In the genomic region with DNA sequence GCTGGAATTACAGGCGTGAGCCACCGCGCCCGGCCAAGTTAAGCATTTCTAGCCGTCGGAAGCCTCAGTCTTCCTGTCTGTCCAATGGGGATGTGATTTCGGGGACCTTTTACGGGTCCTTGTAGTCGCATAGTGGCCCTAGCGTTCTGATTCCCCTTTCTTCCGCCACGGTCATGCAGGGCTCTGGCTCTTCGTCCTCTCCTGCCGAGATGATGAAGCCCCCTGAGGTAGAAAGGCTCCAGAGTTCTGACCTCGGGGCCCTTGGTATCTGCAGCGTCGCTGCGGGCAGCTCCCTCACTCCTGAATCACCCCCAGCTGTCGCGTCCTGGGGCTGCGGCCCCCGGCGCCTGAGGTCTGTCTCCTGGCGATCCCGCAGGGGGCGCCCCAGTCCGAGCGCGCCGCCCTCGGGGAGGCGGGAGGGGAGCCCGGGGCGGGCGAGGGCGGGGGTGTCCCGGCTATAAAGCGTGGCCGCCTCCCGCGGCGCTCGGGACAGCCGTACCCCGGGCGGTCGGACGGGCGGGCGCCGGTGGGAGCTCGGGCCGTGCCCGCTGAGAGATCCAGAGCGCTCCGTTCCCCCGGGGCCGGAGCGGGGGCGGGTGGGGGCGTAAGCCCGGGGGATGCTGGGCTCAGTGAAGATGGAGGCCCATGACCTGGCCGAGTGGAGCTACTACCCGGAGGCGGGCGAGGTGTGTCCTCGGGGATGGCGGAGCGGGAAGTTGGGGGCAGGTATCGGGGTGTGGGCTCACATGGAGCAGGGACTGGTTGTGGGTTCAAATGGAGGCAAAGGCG, we compare ENCODE assay signal across 1 cellular context.
TF ChIP-seq lines count a peak whose summit lies in the region.

A gene (plus strand): TSS at position 487 of the 789 bp plus-strand sequence. CDS start 131 bp downstream, at position 618.

TF ChIP-seq in H1, 55 proteins besides CTCF, POLR2A, EP300 and RAD21:
- TF ChIP-seq CEBPB (IDR thresholded peaks at IDR 0.05; ENCODE audit: low read depth, low read length): no peak
- no peak for TF ChIP-seq CHD2 (IDR thresholded peaks at IDR 0.05; ENCODE audit: low read length)
- TF ChIP-seq NANOG (IDR thresholded peaks at IDR 0.05; ENCODE audit: insufficient read depth, low read depth, low read length, poor library complexity, severe bottlenecking): peak; percentile 49
- no peak for TF ChIP-seq RNF2 (IDR thresholded peaks at IDR 0.05; ENCODE audit: borderline replicate concordance, low read depth, low read length, missing control alignments, poor library complexity, severe bottlenecking)
- TF ChIP-seq RFX5 (IDR thresholded peaks at IDR 0.05; ENCODE audit: borderline replicate concordance, low read depth, low read length): no peak
- TF ChIP-seq BRCA1 (IDR thresholded peaks at IDR 0.05; ENCODE audit: low read depth, low read length): no peak
- TF ChIP-seq CREB1 (IDR thresholded peaks at IDR 0.05): no peak
- TF ChIP-seq ZNF274 (IDR thresholded peaks at IDR 0.05; ENCODE audit: borderline replicate concordance, extremely low read depth, low read length): no peak
- peak; percentile 9; the same call in 1 of the 2 replicates for TF ChIP-seq YY1 (IDR thresholded peaks at IDR 0.05; ENCODE audit: low read depth, low read length)
- TF ChIP-seq HDAC6 (IDR thresholded peaks at IDR 0.05; ENCODE audit: low read depth, low read length): no peak
- TF ChIP-seq CBX5 (IDR thresholded peaks at IDR 0.05; ENCODE audit: low read depth, low read length): no peak
- no peak for TF ChIP-seq SP1 (IDR thresholded peaks at IDR 0.05; ENCODE audit: low read depth, low read length)
- no peak for TF ChIP-seq POU5F1 (IDR thresholded peaks at IDR 0.05; ENCODE audit: low read depth, low read length)
- TF ChIP-seq SRF (IDR thresholded peaks at IDR 0.05; ENCODE audit: low read depth, low read length): no peak
- TF ChIP-seq MAFK (IDR thresholded peaks at IDR 0.05; ENCODE audit: low read depth, low read length): no peak
- no peak for TF ChIP-seq BCL11A (IDR thresholded peaks at IDR 0.05; ENCODE audit: low read depth in 2 of 2, low read length in 2 of 2)
- no peak for TF ChIP-seq CBX8 (IDR thresholded peaks at IDR 0.05; ENCODE audit: borderline replicate concordance, low read depth, low read length)
- no peak for TF ChIP-seq JUND (IDR thresholded peaks at IDR 0.05; ENCODE audit: low read length)
- TF ChIP-seq TAF7 (optimal IDR thresholded peaks at IDR 0.05; ENCODE audit: borderline replicate concordance, low read depth, low read length): no peak
- TF ChIP-seq TCF12 (IDR thresholded peaks at IDR 0.05; ENCODE audit: low read depth, low read length): no peak
- no peak for TF ChIP-seq SIN3A (conservative IDR thresholded peaks at IDR 0.05 in 1 of 2, IDR thresholded peaks at IDR 0.05 in 1 of 2; ENCODE audit: low read depth in 1 of 2, low read length in 2 of 2)
- TF ChIP-seq, protein P1, sequence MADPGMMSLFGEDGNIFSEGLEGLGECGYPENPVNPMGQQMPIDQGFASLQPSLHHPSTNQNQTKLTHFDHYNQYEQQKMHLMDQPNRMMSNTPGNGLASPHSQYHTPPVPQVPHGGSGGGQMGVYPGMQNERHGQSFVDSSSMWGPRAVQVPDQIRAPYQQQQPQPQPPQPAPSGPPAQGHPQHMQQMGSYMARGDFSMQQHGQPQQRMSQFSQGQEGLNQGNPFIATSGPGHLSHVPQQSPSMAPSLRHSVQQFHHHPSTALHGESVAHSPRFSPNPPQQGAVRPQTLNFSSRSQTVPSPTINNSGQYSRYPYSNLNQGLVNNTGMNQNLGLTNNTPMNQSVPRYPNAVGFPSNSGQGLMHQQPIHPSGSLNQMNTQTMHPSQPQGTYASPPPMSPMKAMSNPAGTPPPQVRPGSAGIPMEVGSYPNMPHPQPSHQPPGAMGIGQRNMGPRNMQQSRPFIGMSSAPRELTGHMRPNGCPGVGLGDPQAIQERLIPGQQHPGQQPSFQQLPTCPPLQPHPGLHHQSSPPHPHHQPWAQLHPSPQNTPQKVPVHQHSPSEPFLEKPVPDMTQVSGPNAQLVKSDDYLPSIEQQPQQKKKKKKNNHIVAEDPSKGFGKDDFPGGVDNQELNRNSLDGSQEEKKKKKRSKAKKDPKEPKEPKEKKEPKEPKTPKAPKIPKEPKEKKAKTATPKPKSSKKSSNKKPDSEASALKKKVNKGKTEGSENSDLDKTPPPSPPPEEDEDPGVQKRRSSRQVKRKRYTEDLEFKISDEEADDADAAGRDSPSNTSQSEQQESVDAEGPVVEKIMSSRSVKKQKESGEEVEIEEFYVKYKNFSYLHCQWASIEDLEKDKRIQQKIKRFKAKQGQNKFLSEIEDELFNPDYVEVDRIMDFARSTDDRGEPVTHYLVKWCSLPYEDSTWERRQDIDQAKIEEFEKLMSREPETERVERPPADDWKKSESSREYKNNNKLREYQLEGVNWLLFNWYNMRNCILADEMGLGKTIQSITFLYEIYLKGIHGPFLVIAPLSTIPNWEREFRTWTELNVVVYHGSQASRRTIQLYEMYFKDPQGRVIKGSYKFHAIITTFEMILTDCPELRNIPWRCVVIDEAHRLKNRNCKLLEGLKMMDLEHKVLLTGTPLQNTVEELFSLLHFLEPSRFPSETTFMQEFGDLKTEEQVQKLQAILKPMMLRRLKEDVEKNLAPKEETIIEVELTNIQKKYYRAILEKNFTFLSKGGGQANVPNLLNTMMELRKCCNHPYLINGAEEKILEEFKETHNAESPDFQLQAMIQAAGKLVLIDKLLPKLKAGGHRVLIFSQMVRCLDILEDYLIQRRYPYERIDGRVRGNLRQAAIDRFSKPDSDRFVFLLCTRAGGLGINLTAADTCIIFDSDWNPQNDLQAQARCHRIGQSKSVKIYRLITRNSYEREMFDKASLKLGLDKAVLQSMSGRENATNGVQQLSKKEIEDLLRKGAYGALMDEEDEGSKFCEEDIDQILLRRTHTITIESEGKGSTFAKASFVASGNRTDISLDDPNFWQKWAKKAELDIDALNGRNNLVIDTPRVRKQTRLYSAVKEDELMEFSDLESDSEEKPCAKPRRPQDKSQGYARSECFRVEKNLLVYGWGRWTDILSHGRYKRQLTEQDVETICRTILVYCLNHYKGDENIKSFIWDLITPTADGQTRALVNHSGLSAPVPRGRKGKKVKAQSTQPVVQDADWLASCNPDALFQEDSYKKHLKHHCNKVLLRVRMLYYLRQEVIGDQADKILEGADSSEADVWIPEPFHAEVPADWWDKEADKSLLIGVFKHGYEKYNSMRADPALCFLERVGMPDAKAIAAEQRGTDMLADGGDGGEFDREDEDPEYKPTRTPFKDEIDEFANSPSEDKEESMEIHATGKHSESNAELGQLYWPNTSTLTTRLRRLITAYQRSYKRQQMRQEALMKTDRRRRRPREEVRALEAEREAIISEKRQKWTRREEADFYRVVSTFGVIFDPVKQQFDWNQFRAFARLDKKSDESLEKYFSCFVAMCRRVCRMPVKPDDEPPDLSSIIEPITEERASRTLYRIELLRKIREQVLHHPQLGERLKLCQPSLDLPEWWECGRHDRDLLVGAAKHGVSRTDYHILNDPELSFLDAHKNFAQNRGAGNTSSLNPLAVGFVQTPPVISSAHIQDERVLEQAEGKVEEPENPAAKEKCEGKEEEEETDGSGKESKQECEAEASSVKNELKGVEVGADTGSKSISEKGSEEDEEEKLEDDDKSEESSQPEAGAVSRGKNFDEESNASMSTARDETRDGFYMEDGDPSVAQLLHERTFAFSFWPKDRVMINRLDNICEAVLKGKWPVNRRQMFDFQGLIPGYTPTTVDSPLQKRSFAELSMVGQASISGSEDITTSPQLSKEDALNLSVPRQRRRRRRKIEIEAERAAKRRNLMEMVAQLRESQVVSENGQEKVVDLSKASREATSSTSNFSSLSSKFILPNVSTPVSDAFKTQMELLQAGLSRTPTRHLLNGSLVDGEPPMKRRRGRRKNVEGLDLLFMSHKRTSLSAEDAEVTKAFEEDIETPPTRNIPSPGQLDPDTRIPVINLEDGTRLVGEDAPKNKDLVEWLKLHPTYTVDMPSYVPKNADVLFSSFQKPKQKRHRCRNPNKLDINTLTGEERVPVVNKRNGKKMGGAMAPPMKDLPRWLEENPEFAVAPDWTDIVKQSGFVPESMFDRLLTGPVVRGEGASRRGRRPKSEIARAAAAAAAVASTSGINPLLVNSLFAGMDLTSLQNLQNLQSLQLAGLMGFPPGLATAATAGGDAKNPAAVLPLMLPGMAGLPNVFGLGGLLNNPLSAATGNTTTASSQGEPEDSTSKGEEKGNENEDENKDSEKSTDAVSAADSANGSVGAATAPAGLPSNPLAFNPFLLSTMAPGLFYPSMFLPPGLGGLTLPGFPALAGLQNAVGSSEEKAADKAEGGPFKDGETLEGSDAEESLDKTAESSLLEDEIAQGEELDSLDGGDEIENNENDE (IDR thresholded peaks at IDR 0.05; ENCODE audit: insufficient replicate concordance, low read length): no peak
- TF ChIP-seq SP2 (IDR thresholded peaks at IDR 0.05; ENCODE audit: low read length): no peak
- no peak for TF ChIP-seq GTF2F1 (IDR thresholded peaks at IDR 0.05; ENCODE audit: borderline replicate concordance, low read depth, low read length)
- peak; percentile 42 for TF ChIP-seq KDM4A (IDR thresholded peaks at IDR 0.05; ENCODE audit: low read depth, low read length, severe bottlenecking)
- TF ChIP-seq, protein P2, sequence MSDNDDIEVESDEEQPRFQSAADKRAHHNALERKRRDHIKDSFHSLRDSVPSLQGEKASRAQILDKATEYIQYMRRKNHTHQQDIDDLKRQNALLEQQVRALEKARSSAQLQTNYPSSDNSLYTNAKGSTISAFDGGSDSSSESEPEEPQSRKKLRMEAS (IDR thresholded peaks at IDR 0.05): no peak
- TF ChIP-seq, protein P3, sequence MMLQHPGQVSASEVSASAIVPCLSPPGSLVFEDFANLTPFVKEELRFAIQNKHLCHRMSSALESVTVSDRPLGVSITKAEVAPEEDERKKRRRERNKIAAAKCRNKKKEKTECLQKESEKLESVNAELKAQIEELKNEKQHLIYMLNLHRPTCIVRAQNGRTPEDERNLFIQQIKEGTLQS (IDR thresholded peaks at IDR 0.05; ENCODE audit: insufficient read depth, low read depth, low read length): no peak
- TF ChIP-seq ASH2L (IDR thresholded peaks at IDR 0.05; ENCODE audit: low read length): no peak
- TF ChIP-seq FOSL1 (IDR thresholded peaks at IDR 0.05; ENCODE audit: insufficient read depth, low read depth, low read length): no peak
- TF ChIP-seq, protein P4, sequence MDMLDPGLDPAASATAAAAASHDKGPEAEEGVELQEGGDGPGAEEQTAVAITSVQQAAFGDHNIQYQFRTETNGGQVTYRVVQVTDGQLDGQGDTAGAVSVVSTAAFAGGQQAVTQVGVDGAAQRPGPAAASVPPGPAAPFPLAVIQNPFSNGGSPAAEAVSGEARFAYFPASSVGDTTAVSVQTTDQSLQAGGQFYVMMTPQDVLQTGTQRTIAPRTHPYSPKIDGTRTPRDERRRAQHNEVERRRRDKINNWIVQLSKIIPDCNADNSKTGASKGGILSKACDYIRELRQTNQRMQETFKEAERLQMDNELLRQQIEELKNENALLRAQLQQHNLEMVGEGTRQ (IDR thresholded peaks at IDR 0.05; ENCODE audit: low read length): no peak
- peak; percentile 78; the same call in 1 of the 2 replicates for TF ChIP-seq EGR1 (IDR thresholded peaks at IDR 0.05; ENCODE audit: borderline replicate concordance, low read depth, low read length)
- no peak for TF ChIP-seq POLR2AphosphoS5 (IDR thresholded peaks at IDR 0.05; ENCODE audit: low read depth, low read length)
- TF ChIP-seq, protein P5, sequence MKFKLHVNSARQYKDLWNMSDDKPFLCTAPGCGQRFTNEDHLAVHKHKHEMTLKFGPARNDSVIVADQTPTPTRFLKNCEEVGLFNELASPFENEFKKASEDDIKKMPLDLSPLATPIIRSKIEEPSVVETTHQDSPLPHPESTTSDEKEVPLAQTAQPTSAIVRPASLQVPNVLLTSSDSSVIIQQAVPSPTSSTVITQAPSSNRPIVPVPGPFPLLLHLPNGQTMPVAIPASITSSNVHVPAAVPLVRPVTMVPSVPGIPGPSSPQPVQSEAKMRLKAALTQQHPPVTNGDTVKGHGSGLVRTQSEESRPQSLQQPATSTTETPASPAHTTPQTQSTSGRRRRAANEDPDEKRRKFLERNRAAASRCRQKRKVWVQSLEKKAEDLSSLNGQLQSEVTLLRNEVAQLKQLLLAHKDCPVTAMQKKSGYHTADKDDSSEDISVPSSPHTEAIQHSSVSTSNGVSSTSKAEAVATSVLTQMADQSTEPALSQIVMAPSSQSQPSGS (IDR thresholded peaks at IDR 0.05; ENCODE audit: low read length): no peak
- TF ChIP-seq NRF1 (IDR thresholded peaks at IDR 0.05; ENCODE audit: low read depth, low read length): no peak
- TF ChIP-seq TAF1 (IDR thresholded peaks at IDR 0.05; ENCODE audit: low read depth, low read length): peak; percentile 64
- TF ChIP-seq KDM5A (IDR thresholded peaks at IDR 0.05; ENCODE audit: low read length): no peak
- TF ChIP-seq SIX5 (IDR thresholded peaks at IDR 0.05; ENCODE audit: low read depth, low read length): no peak
- TF ChIP-seq SUZ12 (IDR thresholded peaks at IDR 0.05; ENCODE audit: low read length): no peak
- no peak for TF ChIP-seq BACH1 (IDR thresholded peaks at IDR 0.05; ENCODE audit: low read length)
- no peak for TF ChIP-seq RXRA (IDR thresholded peaks at IDR 0.05; ENCODE audit: insufficient read depth, low read depth, low read length)
- peak; percentile 59; the same call in 1 of the 2 replicates for TF ChIP-seq RBBP5 (IDR thresholded peaks at IDR 0.05; ENCODE audit: borderline replicate concordance, low read depth, low read length)
- no peak; the same call in 1 of the 2 replicates for TF ChIP-seq SP4 (IDR thresholded peaks at IDR 0.05; ENCODE audit: low read length)
- TF ChIP-seq PHF8 (conservative IDR thresholded peaks at IDR 0.05; ENCODE audit: low read depth, low read length): peak; percentile 42
- TF ChIP-seq JUN (IDR thresholded peaks at IDR 0.05; ENCODE audit: low read depth, low read length): no peak
- TF ChIP-seq SAP30 (IDR thresholded peaks at IDR 0.05; ENCODE audit: insufficient read depth, insufficient replicate concordance, low read length): no peak
- TF ChIP-seq, protein P6, sequence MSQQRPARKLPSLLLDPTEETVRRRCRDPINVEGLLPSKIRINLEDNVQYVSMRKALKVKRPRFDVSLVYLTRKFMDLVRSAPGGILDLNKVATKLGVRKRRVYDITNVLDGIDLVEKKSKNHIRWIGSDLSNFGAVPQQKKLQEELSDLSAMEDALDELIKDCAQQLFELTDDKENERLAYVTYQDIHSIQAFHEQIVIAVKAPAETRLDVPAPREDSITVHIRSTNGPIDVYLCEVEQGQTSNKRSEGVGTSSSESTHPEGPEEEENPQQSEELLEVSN (IDR thresholded peaks at IDR 0.05): no peak; the same call in 1 of the 2 replicates
- peak; percentile 99 for TF ChIP-seq KDM1A (IDR thresholded peaks at IDR 0.05; ENCODE audit: borderline replicate concordance, low read length)
- TF ChIP-seq TBP (IDR thresholded peaks at IDR 0.05; ENCODE audit: low read depth, low read length): peak; percentile 9
- TF ChIP-seq GABPA (IDR thresholded peaks at IDR 0.05; ENCODE audit: borderline replicate concordance, insufficient read depth, low read length): no peak
- TF ChIP-seq HDAC2 (IDR thresholded peaks at IDR 0.05; ENCODE audit: borderline replicate concordance in 1 of 2, low read depth in 2 of 2, low read length in 2 of 2): peak in 1 of 2 experiments; percentile 99; a peak in 2 of 4 replicates
- TF ChIP-seq TEAD4 (IDR thresholded peaks at IDR 0.05; ENCODE audit: low read depth, low read length): no peak
- TF ChIP-seq CHD1 (IDR thresholded peaks at IDR 0.05; ENCODE audit: low read depth, low read length): no peak
- no peak for TF ChIP-seq EZH2 (IDR thresholded peaks at IDR 0.05; ENCODE audit: low read depth, low read length, severe bottlenecking)
- TF ChIP-seq CTBP2 (IDR thresholded peaks at IDR 0.05; ENCODE audit: borderline replicate concordance, insufficient read depth, insufficient read length, low read length): no peak
- TF ChIP-seq SIRT6 (IDR thresholded peaks at IDR 0.05; ENCODE audit: low read length): no peak
TF ChIP-seq in H1: peak in this region for 10.
